17 cellular contexts compared by ENCODE assay signal in the genomic region with DNA sequence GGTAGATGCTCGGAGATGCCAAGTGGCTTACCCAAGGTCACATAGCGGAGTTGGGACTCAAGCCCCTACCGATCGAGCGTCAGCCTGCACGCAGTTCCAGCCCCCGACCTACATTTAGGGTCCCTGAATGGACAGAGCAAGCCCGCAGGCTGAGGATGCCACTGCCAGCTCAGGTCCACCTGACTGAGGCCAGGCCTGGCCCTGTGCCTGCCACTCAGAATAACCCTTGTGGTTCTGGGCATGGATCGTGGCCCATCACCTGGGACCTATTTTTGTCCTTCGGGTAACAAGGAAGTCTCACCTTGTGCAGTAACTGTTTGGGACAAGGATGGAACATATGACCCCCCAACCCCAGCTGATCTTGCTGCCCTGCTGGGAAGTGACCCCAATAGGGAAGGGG. TPM values are rescaled to one million over a fixed set of nuclear protein-coding genes. Genes with fewer than 3 reads are reported as not detected.
DNase-seq lines count a peak whose midpoint lies in the region; ATAC-seq, FAIRE-seq and TF ChIP-seq lines count a peak whose summit lies in the region.
"Had no signal": no experiment of that assay in that cellular context is flagged by ENCODE, and none has a peak within 500 bp of the region (broad histone marks: within the 10 kb centered on the region; RNA-seq: fewer than 3 reads in every experiment).

No MANE protein-coding gene starts in this region.

- TF ChIP-seq CTCF in RWPE1 (conservative IDR thresholded peaks at IDR 0.05; ENCODE audit: low read depth) = no peak
- TF ChIP-seq CTCF in esophagus muscularis mucosa (IDR thresholded peaks at IDR 0.05) = no peak

- no peak for FAIRE-seq in GM19239 (lab: Jason Lieb, UNC)

- H3K36me3 ChIP-seq in esophagus muscularis mucosa (no peaks in the 10 kb centered on the region), mucosa of rectum (ENCODE audit: control insufficient read depth in 2 of 2, insufficient read depth in 2 of 2, low read length in 2 of 2) (no peaks in the 10 kb centered on the region), stomach smooth muscle (ENCODE audit: control insufficient read depth in 2 of 2, insufficient read depth in 2 of 2, low read length in 2 of 2) (no peaks in the 10 kb centered on the region)

- 80% methylated on average over 9 of the region's 10 CpGs for WGBS in esophagus muscularis mucosa

- no peak for DNase-seq in RWPE1 (ENCODE audit: low spot score)
- DNase-seq in esophagus muscularis mucosa (ENCODE audit: extremely low spot score) = no peak
- DNase-seq in NCI-H1092 treated with DMSO at 0.1 percent for 48 hours (lab: John Stamatoyannopoulos, UW) = no peak
- no peak for DNase-seq in GM19239 (ENCODE audit: insufficient read length, low spot score)
- no peak for DNase-seq in stimulated activated CD4-positive, alpha-beta T cell treated with anti-CD3 and anti-CD28 coated beads, Interleukin-4, amount 100 ng/mL, for 1 hour
- DNase-seq: activated CD8-positive, alpha-beta T cell treated with anti-CD3 and anti-CD28 coated beads, Interleukin-2, amount 10 ng/mL, durations not matched to agents 7 days and 5 days; AML-193; foreskin keratinocyte; NCI-H187 treated with DMSO at 0.1 percent for 48 hours; NCI-H510A; SHP77 treated with DMSO at 0.1 percent for 48 hours had no signal

- no peaks in the 10 kb centered on the region for H3K9me3 ChIP-seq in esophagus muscularis mucosa
- no peaks in the 10 kb centered on the region for H3K9me3 ChIP-seq in mucosa of rectum (ENCODE audit: control insufficient read depth in 2 of 2, low read length in 2 of 2)
- no peaks in the 10 kb centered on the region for H3K9me3 ChIP-seq in stomach smooth muscle (ENCODE audit: control insufficient read depth in 2 of 2, low read length in 2 of 2)

- ATAC-seq in GM21786 (IDR thresholded peaks at IDR 0.05; ENCODE audit: unreplicated experiment) = no peak
- ATAC-seq: activated CD8-positive, alpha-beta T cell treated with anti-CD3 and anti-CD28 coated beads, Interleukin-2, amount 10 ng/mL, durations not matched to agents 7 days and 5 days; foreskin keratinocyte; WTC11 had no signal

- intact Hi-C loops in esophagus muscularis mucosa (cut with DNase I) = no loop called here

- no peaks in the 10 kb centered on the region for H3K27me3 ChIP-seq in esophagus muscularis mucosa
- H3K27me3 ChIP-seq in mucosa of rectum (ENCODE audit: control insufficient read depth in 2 of 2, insufficient read depth in 2 of 2, low read length in 2 of 2) = no peaks in the 10 kb centered on the region
- no peaks in the 10 kb centered on the region for H3K27me3 ChIP-seq in stomach smooth muscle (ENCODE audit: control insufficient read depth in 1 of 2, insufficient read depth in 2 of 2, low read length in 2 of 2)
- H3K27me3 ChIP-seq: foreskin keratinocyte had no signal

- H3K4me1 ChIP-seq in esophagus muscularis mucosa (peaks cover 53 to 94% (median 93%) of the 10 kb centered on the region in 4 donors), mucosa of rectum (ENCODE audit: control insufficient read depth in 2 of 2, insufficient read depth in 2 of 2, low read length in 2 of 2) (peaks cover 37 to 39% of the 10 kb centered on the region in 2 donors), stomach smooth muscle (ENCODE audit: control insufficient read depth, insufficient read depth, low read length) (peaks cover 82% of the 10 kb centered on the region)

- POLR2A ChIA-PET in RWPE1 (lab: Yijun Ruan, JAX; ENCODE audit: low non-redundant PET) = no interaction called here

- no peak for TF ChIP-seq POLR2A in esophagus muscularis mucosa (IDR thresholded peaks at IDR 0.05; ENCODE audit: low read depth)

- no peak for TF ChIP-seq EP300 in esophagus muscularis mucosa (IDR thresholded peaks at IDR 0.05)

- H3K4me3 ChIP-seq in esophagus muscularis mucosa (no peak overlapping the region), mucosa of rectum (ENCODE audit: low read length in 2 of 2) (no peak overlapping the region), stomach smooth muscle (ENCODE audit: low read length in 2 of 2) (peak overlapping the region in 1 of 2 donors; percentile 22)

- H3K27ac ChIP-seq in RWPE1 = peak overlapping the region; percentile 60
- H3K27ac ChIP-seq in esophagus muscularis mucosa (replicated peaks in 1 of 4) = peak overlapping the region; percentile 86 to 91 (median 90)
- H3K27ac ChIP-seq in mucosa of rectum (ENCODE audit: low read depth in 2 of 2, low read length in 2 of 2) = peak overlapping the region; percentile 69 to 75
- H3K27ac ChIP-seq in stomach smooth muscle (ENCODE audit: low read length) = peak overlapping the region; percentile 98
- H3K27ac ChIP-seq: foreskin keratinocyte had no signal

- CTCF ChIA-PET in RWPE1 (lab: Yijun Ruan, JAX) = no interaction called here

- no peak overlapping the region for H3K9ac ChIP-seq in mucosa of rectum (ENCODE audit: low read depth in 1 of 2, low read length in 2 of 2)
- peak overlapping the region; percentile 2 to 66 for H3K9ac ChIP-seq in stomach smooth muscle (ENCODE audit: low read length in 2 of 2)

RNA-seq across cellular contexts. Expression of a gene that starts 17.1 kb away (rescaled TPM):
- under 1 TPM in 1 of 4 donors, not detected in 3; 0.52 TPM for total RNA-seq in esophagus muscularis mucosa
- total RNA-seq: activated CD8-positive, alpha-beta T cell treated with anti-CD3 and anti-CD28 coated beads, Interleukin-2, amount 10 ng/mL, durations not matched to agents 7 days and 5 days; foreskin keratinocyte; subcutaneous adipose tissue; T-helper 1 cell treated with Interleukin-12 subunit alpha and Interleukin-12 subunit beta and Interleukin-4 antibody, amounts not matched to agents 30 ng/mL and 1 ng/mL, for 36 hours; WTC11 had no signal

RNA-seq across cellular contexts. Expression of a gene that starts 21.3 kb away (rescaled TPM):
- 1 to 10 TPM; 5.5 to 9.3 (median 7.6) TPM for total RNA-seq in esophagus muscularis mucosa

RNA-seq across cellular contexts. Expression of a gene that starts 23.7 kb away (rescaled TPM):
- total RNA-seq in esophagus muscularis mucosa = 10 to 100 TPM; 36.4 to 64.9 (median 55.4) TPM

RNA-seq across cellular contexts. Expression of a gene that starts 32.6 kb away (rescaled TPM):
- total RNA-seq in esophagus muscularis mucosa = 100 to 1,000 TPM in 1 of 4 donors, 10 to 100 TPM in 3; 83.1 to 101 (median 95.5) TPM

RNA-seq across cellular contexts. Expression of a gene that starts 33.7 kb away (rescaled TPM):
- 10 to 100 TPM; 22.0 to 29.7 (median 26.8) TPM for total RNA-seq in esophagus muscularis mucosa

Comparison
In these comparisons a context has a peak if more than half of its experiments do, and no peak if none do; other contexts are left out.
1. H3K9ac ChIP-seq: peak in stomach smooth muscle (2 of 2); none in mucosa of rectum (0 of 2).
2. Peak in every context shown above with its lines, with median percentiles within 50 percentile points of each other: H3K27ac ChIP-seq.